In genomic region chr6:15483060-15483459, GRCh38 we compare ENCODE assay signal across 19 cellular contexts.
DNase-seq lines count a peak whose midpoint lies in the region; ATAC-seq, FAIRE-seq and TF ChIP-seq lines count a peak whose summit lies in the region.
"Had no signal": no experiment of that assay in that cellular context is flagged by ENCODE, and none has a peak within 500 bp of the region (broad histone marks: within the 10 kb centered on the region; RNA-seq: fewer than 3 reads in every experiment).

No MANE protein-coding gene starts in this region.

- no peak overlapping the region for H3K9ac ChIP-seq in HepG2 (ENCODE audit: insufficient read depth, low read depth, low read length)

- H3K4me3 ChIP-seq in HepG2 (replicated peaks in 1 of 3; ENCODE audit: insufficient read depth in 1 of 3, low read depth in 2 of 3, low read length in 3 of 3) (no peak overlapping the region), right lobe of liver (no peak overlapping the region), NB4 (ENCODE audit: low read depth, low read length) (no peak overlapping the region), fibroblast of mammary gland (ENCODE audit: control insufficient read depth, low read depth, low read length) (no peak overlapping the region)
- H3K4me3 ChIP-seq: MG63, SJSA1 had no signal

- no peaks in the 10 kb centered on the region for H3K9me3 ChIP-seq in HepG2 (ENCODE audit: low read length)
- H3K9me3 ChIP-seq in right lobe of liver, result no peaks in the 10 kb centered on the region
- H3K9me3 ChIP-seq: MG63, SJSA1 had no signal

- no peaks in the 10 kb centered on the region for H3K79me2 ChIP-seq in HepG2 (ENCODE audit: insufficient read depth, low read length)

- TF ChIP-seq POLR2A in HepG2 (IDR thresholded peaks at IDR 0.05; ENCODE audit: insufficient read depth in 1 of 2, low read depth in 2 of 2, low read length in 2 of 2) (no peak), right lobe of liver (IDR thresholded peaks at IDR 0.05) (no peak), NB4 (IDR thresholded peaks at IDR 0.05; ENCODE audit: extremely low read depth, insufficient read length) (no peak)

- H3K27me3 ChIP-seq in HepG2 (ENCODE audit: control insufficient read depth in 1 of 2, insufficient read depth in 2 of 2, low read length in 2 of 2) (no peaks in the 10 kb centered on the region), right lobe of liver (no peaks in the 10 kb centered on the region)
- H3K27me3 ChIP-seq: MG63, SJSA1 had no signal

- H3K4me2 ChIP-seq in HepG2 (ENCODE audit: low read depth, low read length), result no peak overlapping the region

- H3K4me1 ChIP-seq in HepG2 (ENCODE audit: insufficient read depth, low read length), result 0 out of 2 replicates have a peak, but pooled peaks cover 7% of the 10 kb centered on the region
- no peaks in the 10 kb centered on the region for H3K4me1 ChIP-seq in right lobe of liver
- H3K4me1 ChIP-seq: SJSA1 had no signal

- TF ChIP-seq EP300 in HepG2 (IDR thresholded peaks at IDR 0.05; ENCODE audit: low read depth in 2 of 2, low read length in 2 of 2) (no peak), HepG2 (CRISPR knock-in tag; IDR thresholded peaks at IDR 0.05; ENCODE audit: borderline replicate concordance) (no peak)

- FAIRE-seq in HepG2 (lab: Jason Lieb, UNC), result no peak
- FAIRE-seq: D721Med, H54, HTR-8/SVneo had no signal

- CTCF ChIA-PET in HepG2 (lab: Yijun Ruan, JAX; ENCODE audit: low intra/inter-chr PET ratio, low total read pairs), result no interaction called here

- H3K36me3 ChIP-seq in HepG2 (replicated peaks in 1 of 2; ENCODE audit: control insufficient read depth in 1 of 2, insufficient read depth in 2 of 2, low read length in 2 of 2), result peaks cover 7% of the 10 kb centered on the region in 2 experiments; a peak in 4 of 5 replicates
- H3K36me3 ChIP-seq in right lobe of liver, result peaks cover 0 to under 1% (median 0%) of the 10 kb centered on the region in 4 donors
- H3K36me3 ChIP-seq: MG63, SJSA1 had no signal

- in situ Hi-C loops in HepG2 (cut with HindIII; ENCODE audit: extremely low pct_ligation_motif_present, low pct_unique_long_range_greater_than_20kb), result loop anchor here (25.0 kb wide), 1 partner anchor 1271 kb away; no protein-coding TSS in a partner anchor

- intact Hi-C loops in HepG2 (cut with micrococcal nuclease; ENCODE audit: unreplicated experiment) (no loop called here), right lobe of liver (cut with DNase I) (no loop called here)

- BruUV-seq in HepG2 (replicated peaks; lab: Mats Ljungman, UMichigan), result no TSS peak

- H3K27ac ChIP-seq in HepG2 (ENCODE audit: extremely low read length, insufficient read depth, low read length) (no peak overlapping the region), right lobe of liver (no peak overlapping the region)
- H3K27ac ChIP-seq: SJSA1 had no signal

- POLR2A ChIA-PET in HepG2 (lab: Yijun Ruan, JAX), result no interaction called here

- DNase-seq in HepG2 (ENCODE audit: low spot score) (peak; percentile 14), right lobe of liver (no peak), NB4 (ENCODE audit: low read depth) (peak; percentile 47), fibroblast of mammary gland (ENCODE audit: low read depth) (peak; percentile 65), OCI-M2 (lab: John Stamatoyannopoulos, UW; ENCODE audit: unreplicated experiment) (no peak)
- DNase-seq: AML-193; CD4-positive, CD25-positive, alpha-beta regulatory T cell; KBM-7; MG63; NCI-H2029; NCI-H2227 treated with DMSO at 0.1 percent for 48 hours; NCI-H526 treated with DMSO at 0.1 percent for 48 hours had no signal

- WGBS in HepG2 (ENCODE audit: low lambda C conversion rate), result 100% methylated on average over 1 of the region's 1 CpG
- 100% methylated on average over 1 of the region's 1 CpG for WGBS in right lobe of liver (ENCODE audit: insufficient coverage, low coverage, low lambda C conversion rate, missing lambda C conversion rate)

- no peak for TF ChIP-seq RAD21 in HepG2 (CRISPR knock-in tag; IDR thresholded peaks at IDR 0.05)

- H4K20me1 ChIP-seq in HepG2 (ENCODE audit: insufficient read depth, low read length), result no peaks in the 10 kb centered on the region

- ATAC-seq in HepG2, result no peak
- no peak for ATAC-seq in right lobe of liver
- no peak for ATAC-seq in GM19328 (IDR thresholded peaks at IDR 0.05; ENCODE audit: unreplicated experiment)
- ATAC-seq in HG02642 (IDR thresholded peaks at IDR 0.05; ENCODE audit: poor library complexity, unreplicated experiment), result no peak
- ATAC-seq in GM21529 (IDR thresholded peaks at IDR 0.05; ENCODE audit: unreplicated experiment), result no peak

- no peak overlapping the region for H2AFZ ChIP-seq in HepG2 (ENCODE audit: low read length)

- TF ChIP-seq CTCF in HepG2 (CRISPR knock-in tag; IDR thresholded peaks at IDR 0.05) (no peak), right lobe of liver (IDR thresholded peaks at IDR 0.05) (no peak), NB4 (IDR thresholded peaks at IDR 0.05; ENCODE audit: low read depth, low read length) (no peak), fibroblast of mammary gland (conservative IDR thresholded peaks at IDR 0.05; ENCODE audit: control insufficient read depth, insufficient read depth, low read depth, low read length) (no peak)

TF ChIP-seq in HepG2, 621 proteins besides CTCF, POLR2A, EP300 and RAD21:
- TF ChIP-seq CEBPB (IDR thresholded peaks at IDR 0.05; ENCODE audit: borderline replicate concordance, low read depth, low read length), result 0 out of 2 replicates have a peak, but pooled peaks have one; percentile 35
- no peak for TF ChIP-seq ZNF30 (CRISPR knock-in tag; IDR thresholded peaks at IDR 0.05)
- no peak for TF ChIP-seq ZBTB25 (CRISPR knock-in tag; IDR thresholded peaks at IDR 0.05)
- TF ChIP-seq, protein P1, sequence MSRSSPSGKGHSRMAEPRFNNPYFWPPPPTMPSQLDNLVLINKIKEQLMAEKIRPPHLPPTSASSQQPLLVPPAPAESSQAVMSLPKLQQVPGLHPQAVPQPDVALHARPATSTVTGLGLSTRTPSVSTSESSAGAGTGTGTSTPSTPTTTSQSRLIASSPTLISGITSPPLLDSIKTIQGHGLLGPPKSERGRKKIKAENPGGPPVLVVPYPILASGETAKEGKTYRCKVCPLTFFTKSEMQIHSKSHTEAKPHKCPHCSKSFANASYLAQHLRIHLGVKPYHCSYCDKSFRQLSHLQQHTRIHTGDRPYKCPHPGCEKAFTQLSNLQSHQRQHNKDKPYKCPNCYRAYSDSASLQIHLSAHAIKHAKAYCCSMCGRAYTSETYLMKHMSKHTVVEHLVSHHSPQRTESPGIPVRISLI (CRISPR knock-in tag; IDR thresholded peaks at IDR 0.05; ENCODE audit: borderline replicate concordance), result no peak
- no peak for TF ChIP-seq GATAD1 (CRISPR knock-in tag; IDR thresholded peaks at IDR 0.05)

Comparison
In these comparisons a context has a peak if more than half of its experiments do, and no peak if none do; other contexts are left out.
1. DNase-seq: peak in HepG2 (single experiment), NB4 (single experiment) and fibroblast of mammary gland (single experiment); none in right lobe of liver (0 of 3) and OCI-M2 (single experiment).